Comparison of ENCODE assay signal across 10 cellular contexts in the genomic region with DNA sequence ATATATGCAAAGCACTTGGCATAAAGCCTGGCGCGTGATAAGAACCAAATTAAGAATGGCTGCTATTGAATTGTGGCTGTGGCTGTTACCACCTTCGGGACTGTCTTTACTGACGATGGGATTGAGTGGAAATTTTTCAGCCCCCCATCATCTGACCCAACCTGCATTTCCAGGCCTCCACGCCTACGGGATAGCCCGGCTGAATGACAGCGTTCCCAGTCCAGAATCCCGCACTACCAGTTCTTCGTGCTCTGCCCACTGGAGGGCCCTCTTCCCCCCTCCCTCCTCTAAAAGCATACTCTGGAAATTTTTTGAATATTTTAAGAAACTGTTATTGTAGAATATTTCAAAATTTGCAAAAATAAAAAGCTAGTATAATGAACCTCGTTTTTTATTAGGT. TPM values are rescaled to one million over a fixed set of nuclear protein-coding genes. Genes with fewer than 3 reads are reported as not detected.
"Had no signal": no experiment of that assay in that cellular context is flagged by ENCODE, and none has a peak within 500 bp of the region (broad histone marks: within the 10 kb centered on the region; RNA-seq: fewer than 3 reads in every experiment).

No MANE protein-coding gene starts in this region.

- H3K27me3 ChIP-seq: heart right ventricle, pancreas, sigmoid colon had no signal

- H3K4me1 ChIP-seq: heart right ventricle, pancreas, sigmoid colon had no signal

- FAIRE-seq: endothelial cell of umbilical vein, pancreas had no signal

- H3K36me3 ChIP-seq: heart right ventricle, pancreas, sigmoid colon had no signal

- ATAC-seq: heart right ventricle; left lobe of liver; natural killer cell treated with Interleukin-12 subunit alpha and Interleukin-12 subunit beta and Interleukin-15 and Interleukin-18, amount 100 ng/mL, for 72 hours had no signal

- H3K27ac ChIP-seq: heart right ventricle, pancreas, sigmoid colon had no signal

- DNase-seq: heart right ventricle; pancreas; sigmoid colon; stimulated activated CD8-positive, alpha-beta memory T cell treated with anti-CD3 and anti-CD28 coated beads, Interleukin-4, amount 100 ng/mL, for 48 hours had no signal

- H3K4me3 ChIP-seq: heart right ventricle, pancreas, sigmoid colon had no signal

- H3K9me3 ChIP-seq: heart right ventricle, pancreas, sigmoid colon had no signal

RNA-seq across cellular contexts. Expression of gene KRTDAP, which starts 11.0 kb away (rescaled TPM):
- total RNA-seq: dermis microvascular lymphatic vessel endothelial cell; endothelial cell of umbilical vein; heart right ventricle; left lobe of liver; natural killer cell treated with Interleukin-12 subunit alpha and Interleukin-12 subunit beta and Interleukin-15 and Interleukin-18, amount 100 ng/mL, for 72 hours; sigmoid colon; urinary bladder had no signal
- polyA plus RNA-seq: endothelial cell of umbilical vein, heart right ventricle, sigmoid colon, urinary bladder had no signal

RNA-seq across cellular contexts. Expression of gene FFAR2, which starts 31.2 kb away (rescaled TPM):
- total RNA-seq: dermis microvascular lymphatic vessel endothelial cell; endothelial cell of umbilical vein; left lobe of liver; mesothelial cell of epicardium; natural killer cell treated with Interleukin-12 subunit alpha and Interleukin-12 subunit beta and Interleukin-15 and Interleukin-18, amount 100 ng/mL, for 72 hours had no signal
- polyA plus RNA-seq: endothelial cell of umbilical vein had no signal

RNA-seq across cellular contexts. Expression of gene DMKN, which starts 34.2 kb away (rescaled TPM):
- total RNA-seq: dermis microvascular lymphatic vessel endothelial cell, endothelial cell of umbilical vein had no signal
- polyA plus RNA-seq: endothelial cell of umbilical vein had no signal

RNA-seq across cellular contexts. Expression of gene SBSN, which starts 48.8 kb away (rescaled TPM):
- total RNA-seq: dermis microvascular lymphatic vessel endothelial cell; endothelial cell of umbilical vein; heart right ventricle; left lobe of liver; natural killer cell treated with Interleukin-12 subunit alpha and Interleukin-12 subunit beta and Interleukin-15 and Interleukin-18, amount 100 ng/mL, for 72 hours; pancreas; sigmoid colon; urinary bladder had no signal
- polyA plus RNA-seq: endothelial cell of umbilical vein had no signal

RNA-seq across cellular contexts. Expression of gene GAPDHS, which starts 54.0 kb away (rescaled TPM):
- total RNA-seq: dermis microvascular lymphatic vessel endothelial cell; endothelial cell of umbilical vein; heart right ventricle; left lobe of liver; mesothelial cell of epicardium; natural killer cell treated with Interleukin-12 subunit alpha and Interleukin-12 subunit beta and Interleukin-15 and Interleukin-18, amount 100 ng/mL, for 72 hours; pancreas; sigmoid colon; urinary bladder had no signal
- polyA plus RNA-seq: endothelial cell of umbilical vein, heart right ventricle, pancreas, sigmoid colon, urinary bladder had no signal
